ENCODE assay signal across 1 cellular context in the genomic region with DNA sequence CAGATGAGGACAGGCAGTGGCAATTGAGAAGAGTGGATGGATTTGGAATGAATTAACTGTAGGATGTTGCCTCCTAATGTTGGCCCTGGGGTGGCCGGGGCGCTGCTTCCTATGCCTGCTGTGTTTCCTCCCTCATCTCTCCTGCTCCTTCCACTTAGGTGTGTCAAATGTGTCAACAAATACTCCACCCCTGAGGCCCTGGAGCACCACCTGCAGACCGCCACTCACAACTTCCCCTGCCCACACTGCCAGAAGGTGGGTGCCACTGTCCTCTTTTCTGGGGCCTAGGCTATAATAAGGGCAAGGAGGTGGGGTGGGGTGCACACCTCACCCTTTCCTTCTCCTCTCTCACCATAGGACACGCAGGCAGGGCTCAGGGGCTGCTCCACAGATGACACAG.
TF ChIP-seq lines count a peak whose summit lies in the region.

No MANE protein-coding gene starts in this region.

TF ChIP-seq in WTC11, 78 proteins besides CTCF, POLR2A, EP300 and RAD21 (continued from another document):
- TF ChIP-seq, protein P1, sequence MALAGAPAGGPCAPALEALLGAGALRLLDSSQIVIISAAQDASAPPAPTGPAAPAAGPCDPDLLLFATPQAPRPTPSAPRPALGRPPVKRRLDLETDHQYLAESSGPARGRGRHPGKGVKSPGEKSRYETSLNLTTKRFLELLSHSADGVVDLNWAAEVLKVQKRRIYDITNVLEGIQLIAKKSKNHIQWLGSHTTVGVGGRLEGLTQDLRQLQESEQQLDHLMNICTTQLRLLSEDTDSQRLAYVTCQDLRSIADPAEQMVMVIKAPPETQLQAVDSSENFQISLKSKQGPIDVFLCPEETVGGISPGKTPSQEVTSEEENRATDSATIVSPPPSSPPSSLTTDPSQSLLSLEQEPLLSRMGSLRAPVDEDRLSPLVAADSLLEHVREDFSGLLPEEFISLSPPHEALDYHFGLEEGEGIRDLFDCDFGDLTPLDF (CRISPR knock-in tag; IDR thresholded peaks at IDR 0.05), result no peak
- TF ChIP-seq FOXK1 (CRISPR knock-in tag; IDR thresholded peaks at IDR 0.05) (no peak), NFATC4 (CRISPR knock-in tag; IDR thresholded peaks at IDR 0.05) (no peak), PRRX2 (CRISPR knock-in tag; IDR thresholded peaks at IDR 0.05) (no peak), SMAD3 (CRISPR knock-in tag; IDR thresholded peaks at IDR 0.05; ENCODE audit: borderline replicate concordance) (no peak), NFYB (CRISPR knock-in tag; conservative IDR thresholded peaks at IDR 0.05; ENCODE audit: low read depth) (no peak), ZNF423 (CRISPR knock-in tag; IDR thresholded peaks at IDR 0.05) (no peak), RELA (CRISPR knock-in tag; IDR thresholded peaks at IDR 0.05; ENCODE audit: borderline replicate concordance) (no peak), MYBL2 (CRISPR knock-in tag; IDR thresholded peaks at IDR 0.05) (no peak), ELF4 (CRISPR knock-in tag; IDR thresholded peaks at IDR 0.05; ENCODE audit: low read depth) (no peak)
- TF ChIP-seq, protein P2, sequence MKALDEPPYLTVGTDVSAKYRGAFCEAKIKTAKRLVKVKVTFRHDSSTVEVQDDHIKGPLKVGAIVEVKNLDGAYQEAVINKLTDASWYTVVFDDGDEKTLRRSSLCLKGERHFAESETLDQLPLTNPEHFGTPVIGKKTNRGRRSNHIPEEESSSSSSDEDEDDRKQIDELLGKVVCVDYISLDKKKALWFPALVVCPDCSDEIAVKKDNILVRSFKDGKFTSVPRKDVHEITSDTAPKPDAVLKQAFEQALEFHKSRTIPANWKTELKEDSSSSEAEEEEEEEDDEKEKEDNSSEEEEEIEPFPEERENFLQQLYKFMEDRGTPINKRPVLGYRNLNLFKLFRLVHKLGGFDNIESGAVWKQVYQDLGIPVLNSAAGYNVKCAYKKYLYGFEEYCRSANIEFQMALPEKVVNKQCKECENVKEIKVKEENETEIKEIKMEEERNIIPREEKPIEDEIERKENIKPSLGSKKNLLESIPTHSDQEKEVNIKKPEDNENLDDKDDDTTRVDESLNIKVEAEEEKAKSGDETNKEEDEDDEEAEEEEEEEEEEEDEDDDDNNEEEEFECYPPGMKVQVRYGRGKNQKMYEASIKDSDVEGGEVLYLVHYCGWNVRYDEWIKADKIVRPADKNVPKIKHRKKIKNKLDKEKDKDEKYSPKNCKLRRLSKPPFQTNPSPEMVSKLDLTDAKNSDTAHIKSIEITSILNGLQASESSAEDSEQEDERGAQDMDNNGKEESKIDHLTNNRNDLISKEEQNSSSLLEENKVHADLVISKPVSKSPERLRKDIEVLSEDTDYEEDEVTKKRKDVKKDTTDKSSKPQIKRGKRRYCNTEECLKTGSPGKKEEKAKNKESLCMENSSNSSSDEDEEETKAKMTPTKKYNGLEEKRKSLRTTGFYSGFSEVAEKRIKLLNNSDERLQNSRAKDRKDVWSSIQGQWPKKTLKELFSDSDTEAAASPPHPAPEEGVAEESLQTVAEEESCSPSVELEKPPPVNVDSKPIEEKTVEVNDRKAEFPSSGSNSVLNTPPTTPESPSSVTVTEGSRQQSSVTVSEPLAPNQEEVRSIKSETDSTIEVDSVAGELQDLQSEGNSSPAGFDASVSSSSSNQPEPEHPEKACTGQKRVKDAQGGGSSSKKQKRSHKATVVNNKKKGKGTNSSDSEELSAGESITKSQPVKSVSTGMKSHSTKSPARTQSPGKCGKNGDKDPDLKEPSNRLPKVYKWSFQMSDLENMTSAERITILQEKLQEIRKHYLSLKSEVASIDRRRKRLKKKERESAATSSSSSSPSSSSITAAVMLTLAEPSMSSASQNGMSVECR (CRISPR knock-in tag; IDR thresholded peaks at IDR 0.05; ENCODE audit: borderline replicate concordance), result no peak
- TF ChIP-seq, protein P3, sequence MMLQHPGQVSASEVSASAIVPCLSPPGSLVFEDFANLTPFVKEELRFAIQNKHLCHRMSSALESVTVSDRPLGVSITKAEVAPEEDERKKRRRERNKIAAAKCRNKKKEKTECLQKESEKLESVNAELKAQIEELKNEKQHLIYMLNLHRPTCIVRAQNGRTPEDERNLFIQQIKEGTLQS (CRISPR knock-in tag; conservative IDR thresholded peaks at IDR 0.05), result no peak
- TF ChIP-seq, protein P4, sequence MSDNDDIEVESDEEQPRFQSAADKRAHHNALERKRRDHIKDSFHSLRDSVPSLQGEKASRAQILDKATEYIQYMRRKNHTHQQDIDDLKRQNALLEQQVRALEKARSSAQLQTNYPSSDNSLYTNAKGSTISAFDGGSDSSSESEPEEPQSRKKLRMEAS (CRISPR knock-in tag; IDR thresholded peaks at IDR 0.05), result no peak
- TF ChIP-seq, protein P5, sequence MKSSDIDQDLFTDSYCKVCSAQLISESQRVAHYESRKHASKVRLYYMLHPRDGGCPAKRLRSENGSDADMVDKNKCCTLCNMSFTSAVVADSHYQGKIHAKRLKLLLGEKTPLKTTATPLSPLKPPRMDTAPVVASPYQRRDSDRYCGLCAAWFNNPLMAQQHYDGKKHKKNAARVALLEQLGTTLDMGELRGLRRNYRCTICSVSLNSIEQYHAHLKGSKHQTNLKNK (CRISPR knock-in tag; IDR thresholded peaks at IDR 0.05), result no peak
